9 cellular contexts compared by ENCODE assay signal in the genomic region with DNA sequence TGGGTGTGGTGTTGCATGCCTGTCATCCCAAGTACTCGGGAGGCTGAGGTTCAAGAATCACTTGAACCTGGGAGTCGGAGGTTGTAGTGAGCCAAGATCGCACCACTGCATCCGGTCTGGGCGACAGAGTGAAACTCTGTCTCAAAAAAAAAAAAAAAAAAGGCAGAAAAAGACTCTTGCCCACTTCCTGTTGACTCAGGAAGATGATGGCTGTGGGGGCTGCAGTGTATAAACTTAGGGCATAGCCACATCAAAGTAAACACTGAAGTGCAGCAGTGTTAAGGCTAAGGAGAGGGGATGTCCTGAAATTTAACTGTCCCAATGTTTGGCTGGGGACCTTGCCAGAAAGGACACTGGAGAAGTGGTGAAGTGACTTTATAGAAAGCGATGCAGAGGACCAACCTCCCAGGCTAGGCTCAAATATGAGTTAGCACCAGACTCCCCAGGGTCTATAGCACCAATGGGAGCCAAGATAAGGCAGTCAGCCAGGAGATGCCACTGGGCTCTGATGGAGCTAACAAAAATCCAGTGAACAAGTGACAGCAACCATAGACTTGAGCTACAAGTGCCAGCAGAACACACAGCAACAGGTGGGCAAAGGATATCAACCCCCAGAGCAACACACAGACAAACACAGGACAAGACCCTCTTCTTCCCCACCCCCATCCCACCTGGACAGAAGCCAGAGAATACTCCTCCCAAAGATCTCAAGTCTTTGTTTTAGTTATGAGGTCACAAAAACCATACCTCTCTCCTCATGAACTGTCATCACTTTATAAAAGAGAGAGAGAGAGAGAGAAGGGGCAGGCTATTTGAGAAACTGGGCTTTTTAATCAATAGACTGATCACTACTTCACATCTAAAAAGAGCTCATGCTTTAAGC. TPM values are rescaled to one million over a fixed set of nuclear protein-coding genes. Genes with fewer than 3 reads are reported as not detected.
A peak's percentile ranks its signal among the peaks of the same experiment; 100 is the strongest.
DNase-seq lines count a peak whose midpoint lies in the region; ATAC-seq and TF ChIP-seq lines count a peak whose summit lies in the region.
"Had no signal": no experiment of that assay in that cellular context is flagged by ENCODE, and none has a peak within 500 bp of the region (broad histone marks: within the 10 kb centered on the region; RNA-seq: fewer than 3 reads in every experiment).

No MANE protein-coding gene starts in this region.

- H3K27ac Mint-ChIP-seq in CD8-positive, alpha-beta T cell: peak overlapping the region; percentile 99
- peak overlapping the region; percentile 96 for H3K27ac Mint-ChIP-seq in activated naive CD4-positive, alpha-beta T cell treated with anti-CD3 and anti-CD28 coated beads, Interleukin-2, amount 50 U/mL, for 24 hours
- H3K27ac Mint-ChIP-seq: nephron had no signal

- peak; percentile 34 to 87 (median 68) for DNase-seq in CD8-positive, alpha-beta T cell
- peak; percentile 13 for DNase-seq in MV-4-11 (lab: John Stamatoyannopoulos, UW)
- DNase-seq in stimulated activated naive CD4-positive, alpha-beta T cell treated with Interleukin-2 at 50 U/mL for 16 hours (lab: John Stamatoyannopoulos, UW): peak; percentile 61
- DNase-seq in hypothalamus (lab: John Stamatoyannopoulos, UW): no peak
- no peak for DNase-seq in NCI-H2227 (lab: John Stamatoyannopoulos, UW; ENCODE audit: unreplicated experiment)
- no peak for DNase-seq in NCI-H2227 treated with DMSO at 0.1 percent for 48 hours (lab: John Stamatoyannopoulos, UW)

- no peaks in the 10 kb centered on the region for H3K9me3 ChIP-seq in CD8-positive, alpha-beta T cell (ENCODE audit: low read length)

- H3K27me3 ChIP-seq in CD8-positive, alpha-beta T cell (ENCODE audit: insufficient read depth, low read length): no peaks in the 10 kb centered on the region

- peak overlapping the region; percentile 39 for H3K4me3 ChIP-seq in CD8-positive, alpha-beta T cell (ENCODE audit: low read depth, low read length)

- no peak for TF ChIP-seq CTCF in CD8-positive, alpha-beta T cell (IDR thresholded peaks at IDR 0.05)

- intact Hi-C loops in CD8-positive, alpha-beta T cell (cut with DNase I, micrococcal nuclease): loop anchor here (1.0 to 5.0 kb wide), 7 partner anchors 11 to 36 kb away; no protein-coding TSS in a partner anchor

- CTCF ChIA-PET in CD8-positive, alpha-beta T cell (lab: Charles Lee): interaction anchor here (0.7 to 4.7 kb wide), 9 partner anchors 9 to 81 kb away, joined by 3 to 29 read pairs (median 3); a partner anchor contains a TSS

- peaks cover 93% of the 10 kb centered on the region for H3K4me1 ChIP-seq in CD8-positive, alpha-beta T cell (ENCODE audit: insufficient read depth, low read length)

- POLR2A ChIA-PET in CD8-positive, alpha-beta T cell (lab: Charles Lee): interaction anchor here (0.7 to 3.1 kb wide), 12 partner anchors 9 to 53 kb away, joined by 3 to 44 read pairs (median 6); a partner anchor contains a TSS

- H3K27me3 Mint-ChIP-seq in CD8-positive, alpha-beta T cell (ENCODE audit: low read depth): no peaks in the 10 kb centered on the region
- no peaks in the 10 kb centered on the region for H3K27me3 Mint-ChIP-seq in activated naive CD4-positive, alpha-beta T cell treated with anti-CD3 and anti-CD28 coated beads, Interleukin-2, amount 50 U/mL, for 24 hours

- no peaks in the 10 kb centered on the region for H3K9me3 Mint-ChIP-seq in CD8-positive, alpha-beta T cell
- H3K9me3 Mint-ChIP-seq in activated naive CD4-positive, alpha-beta T cell treated with anti-CD3 and anti-CD28 coated beads, Interleukin-2, amount 50 U/mL, for 24 hours: peaks cover 5% of the 10 kb centered on the region
- H3K9me3 Mint-ChIP-seq: nephron had no signal

- H3K4me1 Mint-ChIP-seq in CD8-positive, alpha-beta T cell (ENCODE audit: low read depth): peaks cover 88% of the 10 kb centered on the region
- peaks cover 93% of the 10 kb centered on the region for H3K4me1 Mint-ChIP-seq in activated naive CD4-positive, alpha-beta T cell treated with anti-CD3 and anti-CD28 coated beads, Interleukin-2, amount 50 U/mL, for 24 hours
- H3K4me1 Mint-ChIP-seq: nephron had no signal

- peak overlapping the region; percentile 64 for H3K4me3 Mint-ChIP-seq in CD8-positive, alpha-beta T cell
- peak overlapping the region; percentile 83 for H3K4me3 Mint-ChIP-seq in activated naive CD4-positive, alpha-beta T cell treated with anti-CD3 and anti-CD28 coated beads, Interleukin-2, amount 50 U/mL, for 24 hours
- H3K4me3 Mint-ChIP-seq: nephron had no signal

- peaks cover 13% of the 10 kb centered on the region for H3K36me3 Mint-ChIP-seq in CD8-positive, alpha-beta T cell
- peaks cover 2% of the 10 kb centered on the region for H3K36me3 Mint-ChIP-seq in activated naive CD4-positive, alpha-beta T cell treated with anti-CD3 and anti-CD28 coated beads, Interleukin-2, amount 50 U/mL, for 24 hours

- ATAC-seq in CD8-positive, alpha-beta T cell: peak; percentile 83
- ATAC-seq in GM21576 (IDR thresholded peaks at IDR 0.05; ENCODE audit: unreplicated experiment): peak; percentile 88

- no peaks in the 10 kb centered on the region for H3K36me3 ChIP-seq in CD8-positive, alpha-beta T cell (ENCODE audit: insufficient read depth, low read length)

- H3K27ac ChIP-seq in CD8-positive, alpha-beta T cell (ENCODE audit: low read depth, low read length): peak overlapping the region; percentile 81

RNA-seq across cellular contexts. Expression of a gene that starts 28.0 kb away (rescaled TPM):
- 100 to 1,000 TPM; 384 to 390 TPM for total RNA-seq in CD8-positive, alpha-beta T cell

Comparison
In these comparisons a context has a peak if more than half of its experiments do, and no peak if none do; other contexts are left out.
1. DNase-seq: peak in CD8-positive, alpha-beta T cell (7 of 7), MV-4-11 (single experiment) and stimulated activated naive CD4-positive, alpha-beta T cell treated with Interleukin-2 at 50 U/mL for 16 hours (single experiment); none in hypothalamus (0 of 51), NCI-H2227 (single experiment) and NCI-H2227 treated with DMSO at 0.1 percent for 48 hours (single experiment).